Comparison of ENCODE assay signal across 8 cellular contexts in genomic region chr9:5582835-5583195, GRCh38. TPM values are rescaled to one million over a fixed set of nuclear protein-coding genes. Genes with fewer than 3 reads are reported as not detected.
A peak's percentile ranks its signal among the peaks of the same experiment; 100 is the strongest.
DNase-seq lines count a peak whose midpoint lies in the region; ATAC-seq and TF ChIP-seq lines count a peak whose summit lies in the region.

No MANE protein-coding gene starts in this region.

- H3K4me1 ChIP-seq in CD4-positive, alpha-beta memory T cell (ENCODE audit: insufficient read depth, low read length), result peaks cover 35% of the 10 kb centered on the region
- no peaks in the 10 kb centered on the region for H3K4me1 ChIP-seq in adrenal gland (replicated peaks in 1 of 2)

- H3K9me3 Mint-ChIP-seq in CD4-positive, alpha-beta memory T cell, result peaks cover 0 to 2% (median 0%) of the 10 kb centered on the region in 8 donors
- H3K9me3 Mint-ChIP-seq in activated naive CD8-positive, alpha-beta T cell treated with anti-CD3 and anti-CD28 coated beads for 36 hours, result peaks cover 7% of the 10 kb centered on the region

- 16 to 40% (median 39%) methylated on average over 2 of the region's 2 CpGs for WGBS in adrenal gland, 4 donors

- H3K4me1 Mint-ChIP-seq in CD4-positive, alpha-beta memory T cell, result peaks cover 43 to 64% (median 44%) of the 10 kb centered on the region in 4 donors
- peaks cover 53% of the 10 kb centered on the region for H3K4me1 Mint-ChIP-seq in activated naive CD8-positive, alpha-beta T cell treated with anti-CD3 and anti-CD28 coated beads for 36 hours

- H3K27me3 ChIP-seq in CD4-positive, alpha-beta memory T cell (ENCODE audit: insufficient read depth, low read length), result no peaks in the 10 kb centered on the region
- no peaks in the 10 kb centered on the region for H3K27me3 ChIP-seq in adrenal gland

- H3K9me3 ChIP-seq in CD4-positive, alpha-beta memory T cell (ENCODE audit: control insufficient read depth in 1 of 2, low read length in 2 of 2), result no peaks in the 10 kb centered on the region
- H3K9me3 ChIP-seq in adrenal gland (replicated peaks in 1 of 3), result no peaks in the 10 kb centered on the region

- POLR2A ChIA-PET in CD4-positive, alpha-beta memory T cell (lab: Charles Lee; ENCODE audit: partially characterized antibody), result interaction anchor here (0.6 to 8.8 kb wide), 15 partner anchors 8 to 145 kb away, joined by 3 to 178 read pairs (median 5); partner anchors contain the start of genes CD274, PDCD1LG2 and PLGRKT

- peak overlapping the region in 3 of 8 donors; percentile 7 to 48 (median 13) for H3K4me3 Mint-ChIP-seq in CD4-positive, alpha-beta memory T cell
- H3K4me3 Mint-ChIP-seq in activated naive CD8-positive, alpha-beta T cell treated with anti-CD3 and anti-CD28 coated beads for 36 hours, result no peak overlapping the region

- no peaks in the 10 kb centered on the region for H3K36me3 ChIP-seq in CD4-positive, alpha-beta memory T cell (ENCODE audit: insufficient read depth, low read length)
- H3K36me3 ChIP-seq in adrenal gland (replicated peaks in 1 of 2), result no peaks in the 10 kb centered on the region

- DNase-seq in CD4-positive, alpha-beta memory T cell, result peak in 4 of 5 donors; percentile 42 to 63 (median 52)
- DNase-seq in activated naive CD8-positive, alpha-beta T cell treated with anti-CD3 and anti-CD28 coated beads for 36 hours, result peak; percentile 32
- DNase-seq in medulla oblongata (ENCODE audit: extremely low spot score) (peak; percentile 71), cerebellar nuclear complex (lab: John Stamatoyannopoulos, UW) (no peak), NCI-H526 (lab: John Stamatoyannopoulos, UW) (no peak), adrenal gland (no peak)

- ATAC-seq in GM19463 (IDR thresholded peaks at IDR 0.05; ENCODE audit: unreplicated experiment) (peak; percentile 43), HG03460 (IDR thresholded peaks at IDR 0.05; ENCODE audit: unreplicated experiment) (peak; percentile 59)

- H3K4me3 ChIP-seq in CD4-positive, alpha-beta memory T cell (ENCODE audit: low read length in 2 of 2), result no peak overlapping the region
- H3K4me3 ChIP-seq in adrenal gland, result no peak overlapping the region

- no peak overlapping the region for H3K27ac ChIP-seq in CD4-positive, alpha-beta memory T cell (ENCODE audit: low read depth, low read length)
- H3K27ac ChIP-seq in adrenal gland, result no peak overlapping the region

- no peaks in the 10 kb centered on the region for H3K36me3 Mint-ChIP-seq in CD4-positive, alpha-beta memory T cell
- H3K36me3 Mint-ChIP-seq in activated naive CD8-positive, alpha-beta T cell treated with anti-CD3 and anti-CD28 coated beads for 36 hours, result peaks cover 5% of the 10 kb centered on the region

- no peak for TF ChIP-seq CTCF in adrenal gland (IDR thresholded peaks at IDR 0.05)

- peak overlapping the region; percentile 49 to 92 (median 88) for H3K27ac Mint-ChIP-seq in CD4-positive, alpha-beta memory T cell
- H3K27ac Mint-ChIP-seq in activated naive CD8-positive, alpha-beta T cell treated with anti-CD3 and anti-CD28 coated beads for 36 hours, result peak overlapping the region; percentile 81

- intact Hi-C loops in CD4-positive, alpha-beta memory T cell (cut with micrococcal nuclease), result loop anchor here (10.0 kb wide), 1 partner anchor 48 kb away; no protein-coding TSS in a partner anchor
- intact Hi-C loops in adrenal gland (cut with DNase I), result no loop called here

- CTCF ChIA-PET in CD4-positive, alpha-beta memory T cell (lab: Charles Lee; ENCODE audit: partially characterized antibody), result interaction anchor here (0.6 to 9.3 kb wide), 10 partner anchors 9 to 396 kb away, joined by 3 to 236 read pairs (median 4); partner anchors contain the start of genes CD274 and PDCD1LG2

- TF ChIP-seq POLR2A in adrenal gland (IDR thresholded peaks at IDR 0.05), result no peak

- no peaks in the 10 kb centered on the region for H3K27me3 Mint-ChIP-seq in CD4-positive, alpha-beta memory T cell
- no peaks in the 10 kb centered on the region for H3K27me3 Mint-ChIP-seq in activated naive CD8-positive, alpha-beta T cell treated with anti-CD3 and anti-CD28 coated beads for 36 hours

RNA-seq across cellular contexts. Expression of gene RIC1, which starts 46.1 kb away (rescaled TPM):
- 10 to 100 TPM; 26.3 to 27.1 TPM for total RNA-seq in CD4-positive, alpha-beta memory T cell
- polyA plus RNA-seq in CD4-positive, alpha-beta memory T cell, result 1 to 10 TPM; 2.4 to 7.6 TPM
- total RNA-seq in activated naive CD8-positive, alpha-beta T cell treated with anti-CD3 and anti-CD28 coated beads for 36 hours, result 10 to 100 TPM; 15.2 TPM
- 10 to 100 TPM; 15.4 to 33.1 (median 18.6) TPM for total RNA-seq in adrenal gland
- 10 to 100 TPM in 1 of 3 donors, 1 to 10 TPM in 2; 3.6 to 11.3 (median 3.8) TPM for polyA plus RNA-seq in adrenal gland

Comparison
In these comparisons a context has a peak if more than half of its experiments do, and no peak if none do; other contexts are left out.
1. DNase-seq: peak in CD4-positive, alpha-beta memory T cell (4 of 5), activated naive CD8-positive, alpha-beta T cell treated with anti-CD3 and anti-CD28 coated beads for 36 hours (single experiment) and medulla oblongata (single experiment); none in cerebellar nuclear complex (0 of 2), NCI-H526 (0 of 2) and adrenal gland (0 of 7).